Comparison of ENCODE assay signal across 1 cellular context in genomic region chr9:99184427-99185327, GRCh38.
A peak's percentile ranks its signal among the peaks of the same experiment; 100 is the strongest.
TF ChIP-seq lines count a peak whose summit lies in the region.

No MANE protein-coding gene starts in this region.

TF ChIP-seq in SK-N-SH, 30 proteins besides CTCF, POLR2A, EP300 and RAD21 (continued from another document):
- no peak for TF ChIP-seq TAF1 (IDR thresholded peaks at IDR 0.05; ENCODE audit: borderline replicate concordance, low read depth, low read length)
- TF ChIP-seq CHD2 (IDR thresholded peaks at IDR 0.05; ENCODE audit: low read length, partially characterized antibody) = peak; percentile 54
- TF ChIP-seq RXRA (IDR thresholded peaks at IDR 0.05; ENCODE audit: borderline replicate concordance, low read depth) = no peak
- peak; percentile 77 for TF ChIP-seq PBX3 (IDR thresholded peaks at IDR 0.05)
- TF ChIP-seq JUND (IDR thresholded peaks at IDR 0.05) = no peak
- no peak for TF ChIP-seq ZBTB33 (IDR thresholded peaks at IDR 0.05; ENCODE audit: borderline replicate concordance, low read depth)
- TF ChIP-seq REST (IDR thresholded peaks at IDR 0.05; ENCODE audit: low read depth, low read length) = no peak
- TF ChIP-seq FOXM1 (IDR thresholded peaks at IDR 0.05; ENCODE audit: low read depth) = no peak
- 0 out of 2 replicates have a peak, but pooled peaks have one; percentile 9 for TF ChIP-seq NFIC (IDR thresholded peaks at IDR 0.05; ENCODE audit: borderline replicate concordance)
- no peak; the same call in 1 of the 2 replicates for TF ChIP-seq SIN3A (IDR thresholded peaks at IDR 0.05; ENCODE audit: borderline replicate concordance, low read depth, low read length)
- TF ChIP-seq MAX (IDR thresholded peaks at IDR 0.05; ENCODE audit: low read depth) = no peak
- no peak for TF ChIP-seq TEAD4 (IDR thresholded peaks at IDR 0.05; ENCODE audit: borderline replicate concordance, insufficient read depth)
- TF ChIP-seq USF2 (IDR thresholded peaks at IDR 0.05; ENCODE audit: borderline replicate concordance, low read depth, low read length) = no peak
- peak; percentile 48; the same call in 1 of the 2 replicates for TF ChIP-seq TCF12 (IDR thresholded peaks at IDR 0.05)
- no peak for TF ChIP-seq FOXJ3 (CRISPR knock-in tag; IDR thresholded peaks at IDR 0.05)
- no peak for TF ChIP-seq NRF1 (IDR thresholded peaks at IDR 0.05; ENCODE audit: low read depth, low read length)
- no peak for TF ChIP-seq GATA2 (CRISPR knock-in tag; IDR thresholded peaks at IDR 0.05)
- TF ChIP-seq ELF1 (IDR thresholded peaks at IDR 0.05) = no peak
- TF ChIP-seq POLR2AphosphoS5 (IDR thresholded peaks at IDR 0.05; ENCODE audit: low read depth, low read length) = no peak
- peak; percentile 80 for TF ChIP-seq SMC3 (IDR thresholded peaks at IDR 0.05; ENCODE audit: low read depth, low read length)
- peak; percentile 69 for TF ChIP-seq RCOR1 (IDR thresholded peaks at IDR 0.05; ENCODE audit: low read length)
- no peak for TF ChIP-seq YY1 (IDR thresholded peaks at IDR 0.05; ENCODE audit: low read depth)
- TF ChIP-seq GABPA (IDR thresholded peaks at IDR 0.05; ENCODE audit: low read depth) = no peak
- TF ChIP-seq USF1 (IDR thresholded peaks at IDR 0.05; ENCODE audit: borderline replicate concordance, low read depth) = no peak
- TF ChIP-seq EZH2phosphoT487 (IDR thresholded peaks at IDR 0.05; ENCODE audit: borderline replicate concordance, low read depth) = no peak
- TF ChIP-seq RFX5 (IDR thresholded peaks at IDR 0.05; ENCODE audit: low read length) = no peak
- no peak for TF ChIP-seq FOSL2 (IDR thresholded peaks at IDR 0.05; ENCODE audit: borderline replicate concordance, low read depth)
